ENCODE assay signal across 17 cellular contexts in the genomic region with DNA sequence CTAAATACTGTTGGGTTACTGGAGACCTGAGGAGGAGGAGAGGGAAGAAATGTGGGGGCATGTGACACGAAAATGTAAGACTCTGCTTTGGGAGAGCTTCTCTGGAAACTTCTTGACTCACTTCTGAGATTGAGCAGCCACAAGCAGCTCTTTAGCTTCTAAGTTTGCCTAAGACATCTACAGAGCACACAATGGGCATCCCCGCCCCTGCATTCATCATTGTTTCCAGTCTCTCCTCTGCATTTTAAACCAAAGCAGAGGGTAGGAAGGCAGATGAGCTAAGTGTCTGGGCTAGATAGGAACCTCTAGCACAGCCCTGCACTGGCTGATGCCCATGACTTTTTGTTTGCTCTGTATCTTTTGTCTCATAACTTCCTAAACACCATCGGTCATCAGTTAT. TPM values are rescaled to one million over a fixed set of nuclear protein-coding genes. Genes with fewer than 3 reads are reported as not detected.
DNase-seq lines count a peak whose midpoint lies in the region; ATAC-seq lines count a peak whose summit lies in the region.
"Had no signal": no experiment of that assay in that cellular context is flagged by ENCODE, and none has a peak within 500 bp of the region (broad histone marks: within the 10 kb centered on the region; RNA-seq: fewer than 3 reads in every experiment).

No MANE protein-coding gene starts in this region.

- H3K4me1 Mint-ChIP-seq in activated CD4-positive, alpha-beta T cell treated with anti-CD3 and anti-CD28 coated beads, Interleukin-2, amount 10 ng/mL, durations not matched to agents 24 days and 14 days = no peaks in the 10 kb centered on the region
- H3K4me1 Mint-ChIP-seq in activated T-helper 2 cell treated with anti-CD3 and anti-CD28 coated beads, Interferon-gamma antibody, Interleukin-2, Interleukin-4, amounts not matched to agents 10 μg/mL and 5 μg/mL and 100 μg/mL, durations not matched to agents 14 hours and 24 hours and 36 hours (ENCODE audit: low read depth) = peaks cover 2% of the 10 kb centered on the region

- no peak for DNase-seq in activated CD4-positive, alpha-beta T cell treated with anti-CD3 and anti-CD28 coated beads, Interleukin-2, amount 10 ng/mL, durations not matched to agents 24 days and 14 days
- no peak for DNase-seq in activated CD4-positive, alpha-beta T cell treated with anti-CD3 and anti-CD28 coated beads for 4 hours
- peak; percentile 20 for DNase-seq in stimulated activated CD4-positive, alpha-beta T cell treated with anti-CD3 and anti-CD28 coated beads, Interleukin-15, amount 100 ng/mL, for 24 hours
- DNase-seq in stimulated activated CD4-positive, alpha-beta T cell treated with anti-CD3 and anti-CD28 coated beads, Interleukin-2, amount 100 ng/mL, for 48 hours = no peak
- DNase-seq in activated T-helper 2 cell treated with anti-CD3 and anti-CD28 coated beads, Interferon-gamma antibody, Interleukin-2, Interleukin-4, amounts not matched to agents 10 μg/mL and 5 μg/mL and 100 μg/mL, durations not matched to agents 14 hours and 24 hours and 36 hours (ENCODE audit: low spot score) = no peak
- DNase-seq in stimulated activated CD8-positive, alpha-beta memory T cell treated with anti-CD3 and anti-CD28 coated beads, Interleukin-4, amount 100 ng/mL, for 48 hours = peak; percentile 30
- DNase-seq in NCI-H2171 treated with DMSO at 0.1 percent for 48 hours (lab: John Stamatoyannopoulos, UW) = no peak
- DNase-seq: CD8-positive, alpha-beta T cell; DMS79; KG1; NCI-H1436; NCI-H2029; NCI-H510A; NCI-H774; RPMI8226 had no signal

- no peak overlapping the region for H3K4me3 Mint-ChIP-seq in activated CD4-positive, alpha-beta T cell treated with anti-CD3 and anti-CD28 coated beads, Interleukin-2, amount 10 ng/mL, durations not matched to agents 24 days and 14 days
- no peak overlapping the region for H3K4me3 Mint-ChIP-seq in activated T-helper 2 cell treated with anti-CD3 and anti-CD28 coated beads, Interferon-gamma antibody, Interleukin-2, Interleukin-4, amounts not matched to agents 10 μg/mL and 5 μg/mL and 100 μg/mL, durations not matched to agents 14 hours and 24 hours and 36 hours (ENCODE audit: low read depth)
- H3K4me3 Mint-ChIP-seq: CD8-positive, alpha-beta T cell had no signal

- H3K36me3 Mint-ChIP-seq in activated CD4-positive, alpha-beta T cell treated with anti-CD3 and anti-CD28 coated beads, Interleukin-2, amount 10 ng/mL, durations not matched to agents 24 days and 14 days (ENCODE audit: low read depth) = no peaks in the 10 kb centered on the region
- no peaks in the 10 kb centered on the region for H3K36me3 Mint-ChIP-seq in activated T-helper 2 cell treated with anti-CD3 and anti-CD28 coated beads, Interferon-gamma antibody, Interleukin-2, Interleukin-4, amounts not matched to agents 10 μg/mL and 5 μg/mL and 100 μg/mL, durations not matched to agents 14 hours and 24 hours and 36 hours (ENCODE audit: low read depth)
- H3K36me3 Mint-ChIP-seq: CD8-positive, alpha-beta T cell had no signal

- no peak for ATAC-seq in HG03196 (IDR thresholded peaks at IDR 0.05; ENCODE audit: unreplicated experiment)
- ATAC-seq: CD8-positive, alpha-beta T cell had no signal

- peak overlapping the region; percentile 34 for H3K27ac Mint-ChIP-seq in activated CD4-positive, alpha-beta T cell treated with anti-CD3 and anti-CD28 coated beads, Interleukin-2, amount 10 ng/mL, durations not matched to agents 24 days and 14 days
- peak overlapping the region; percentile 13 for H3K27ac Mint-ChIP-seq in activated T-helper 2 cell treated with anti-CD3 and anti-CD28 coated beads, Interferon-gamma antibody, Interleukin-2, Interleukin-4, amounts not matched to agents 10 μg/mL and 5 μg/mL and 100 μg/mL, durations not matched to agents 14 hours and 24 hours and 36 hours
- H3K27ac Mint-ChIP-seq: CD8-positive, alpha-beta T cell had no signal

- no peaks in the 10 kb centered on the region for H3K9me3 Mint-ChIP-seq in activated CD4-positive, alpha-beta T cell treated with anti-CD3 and anti-CD28 coated beads, Interleukin-2, amount 10 ng/mL, durations not matched to agents 24 days and 14 days
- H3K9me3 Mint-ChIP-seq in activated T-helper 2 cell treated with anti-CD3 and anti-CD28 coated beads, Interferon-gamma antibody, Interleukin-2, Interleukin-4, amounts not matched to agents 10 μg/mL and 5 μg/mL and 100 μg/mL, durations not matched to agents 14 hours and 24 hours and 36 hours = no peaks in the 10 kb centered on the region
- H3K9me3 Mint-ChIP-seq: CD8-positive, alpha-beta T cell had no signal

- intact Hi-C loops in activated CD4-positive, alpha-beta T cell treated with anti-CD3 and anti-CD28 coated beads, Interleukin-2, amount 10 ng/mL, durations not matched to agents 24 days and 14 days (cut with micrococcal nuclease) = no loop called here
- intact Hi-C loops in activated T-helper 2 cell treated with anti-CD3 and anti-CD28 coated beads, Interferon-gamma antibody, Interleukin-2, Interleukin-4, amounts not matched to agents 10 μg/mL and 5 μg/mL and 100 μg/mL, durations not matched to agents 14 hours and 24 hours and 36 hours (cut with micrococcal nuclease) = no loop called here

- H3K27me3 Mint-ChIP-seq in activated CD4-positive, alpha-beta T cell treated with anti-CD3 and anti-CD28 coated beads, Interleukin-2, amount 10 ng/mL, durations not matched to agents 24 days and 14 days = peaks cover 7% of the 10 kb centered on the region
- peaks cover 3% of the 10 kb centered on the region for H3K27me3 Mint-ChIP-seq in activated T-helper 2 cell treated with anti-CD3 and anti-CD28 coated beads, Interferon-gamma antibody, Interleukin-2, Interleukin-4, amounts not matched to agents 10 μg/mL and 5 μg/mL and 100 μg/mL, durations not matched to agents 14 hours and 24 hours and 36 hours (ENCODE audit: low read depth)

RNA-seq across cellular contexts. Expression of a gene that starts 2.1 kb away (rescaled TPM):
- total RNA-seq in activated CD4-positive, alpha-beta T cell treated with anti-CD3 and anti-CD28 coated beads, Interleukin-2, amount 10 ng/mL, durations not matched to agents 24 days and 14 days = not detected in 2 replicates
- not detected in 2 replicates for total RNA-seq in activated T-helper 2 cell treated with anti-CD3 and anti-CD28 coated beads, Interferon-gamma antibody, Interleukin-2, Interleukin-4, amounts not matched to agents 10 μg/mL and 5 μg/mL and 100 μg/mL, durations not matched to agents 14 hours and 24 hours and 36 hours
- total RNA-seq: CD8-positive, alpha-beta T cell; M059J had no signal

RNA-seq across cellular contexts. Expression of a gene that starts 23.3 kb away (rescaled TPM):
- total RNA-seq in activated CD4-positive, alpha-beta T cell treated with anti-CD3 and anti-CD28 coated beads, Interleukin-2, amount 10 ng/mL, durations not matched to agents 24 days and 14 days = not detected in 2 replicates
- not detected in 2 replicates for total RNA-seq in activated T-helper 2 cell treated with anti-CD3 and anti-CD28 coated beads, Interferon-gamma antibody, Interleukin-2, Interleukin-4, amounts not matched to agents 10 μg/mL and 5 μg/mL and 100 μg/mL, durations not matched to agents 14 hours and 24 hours and 36 hours
- total RNA-seq: CD8-positive, alpha-beta T cell; M059J had no signal

RNA-seq across cellular contexts. Expression of a gene that starts 30.1 kb away (rescaled TPM):
- not detected in 2 replicates for total RNA-seq in activated CD4-positive, alpha-beta T cell treated with anti-CD3 and anti-CD28 coated beads, Interleukin-2, amount 10 ng/mL, durations not matched to agents 24 days and 14 days
- 0.09 TPM in 1 of 2 replicates, not detected in the other for total RNA-seq in activated T-helper 2 cell treated with anti-CD3 and anti-CD28 coated beads, Interferon-gamma antibody, Interleukin-2, Interleukin-4, amounts not matched to agents 10 μg/mL and 5 μg/mL and 100 μg/mL, durations not matched to agents 14 hours and 24 hours and 36 hours

RNA-seq across cellular contexts. Expression of a gene that starts 37.3 kb away (rescaled TPM):
- total RNA-seq in activated CD4-positive, alpha-beta T cell treated with anti-CD3 and anti-CD28 coated beads, Interleukin-2, amount 10 ng/mL, durations not matched to agents 24 days and 14 days = not detected in 2 replicates
- total RNA-seq in activated T-helper 2 cell treated with anti-CD3 and anti-CD28 coated beads, Interferon-gamma antibody, Interleukin-2, Interleukin-4, amounts not matched to agents 10 μg/mL and 5 μg/mL and 100 μg/mL, durations not matched to agents 14 hours and 24 hours and 36 hours = not detected in 2 replicates
- total RNA-seq: CD8-positive, alpha-beta T cell; M059J had no signal

RNA-seq across cellular contexts. Expression of a gene that starts 45.1 kb away (rescaled TPM):
- total RNA-seq in activated CD4-positive, alpha-beta T cell treated with anti-CD3 and anti-CD28 coated beads, Interleukin-2, amount 10 ng/mL, durations not matched to agents 24 days and 14 days = not detected in 2 replicates
- not detected in 2 replicates for total RNA-seq in activated T-helper 2 cell treated with anti-CD3 and anti-CD28 coated beads, Interferon-gamma antibody, Interleukin-2, Interleukin-4, amounts not matched to agents 10 μg/mL and 5 μg/mL and 100 μg/mL, durations not matched to agents 14 hours and 24 hours and 36 hours
- total RNA-seq: CD8-positive, alpha-beta T cell; M059J had no signal

Comparison
In these comparisons a context has a peak if more than half of its experiments do, and no peak if none do; other contexts are left out.
1. DNase-seq: peak in stimulated activated CD4-positive, alpha-beta T cell treated with anti-CD3 and anti-CD28 coated beads, Interleukin-15, amount 100 ng/mL, for 24 hours (single experiment) and stimulated activated CD8-positive, alpha-beta memory T cell treated with anti-CD3 and anti-CD28 coated beads, Interleukin-4, amount 100 ng/mL, for 48 hours (single experiment); none in activated CD4-positive, alpha-beta T cell treated with anti-CD3 and anti-CD28 coated beads, Interleukin-2, amount 10 ng/mL, durations not matched to agents 24 days and 14 days (single experiment), activated CD4-positive, alpha-beta T cell treated with anti-CD3 and anti-CD28 coated beads for 4 hours (0 of 2), stimulated activated CD4-positive, alpha-beta T cell treated with anti-CD3 and anti-CD28 coated beads, Interleukin-2, amount 100 ng/mL, for 48 hours (0 of 2), activated T-helper 2 cell treated with anti-CD3 and anti-CD28 coated beads, Interferon-gamma antibody, Interleukin-2, Interleukin-4, amounts not matched to agents 10 μg/mL and 5 μg/mL and 100 μg/mL, durations not matched to agents 14 hours and 24 hours and 36 hours (single experiment) and NCI-H2171 treated with DMSO at 0.1 percent for 48 hours (single experiment).